ENCODE assay signal across 1 cellular context in the genomic region with DNA sequence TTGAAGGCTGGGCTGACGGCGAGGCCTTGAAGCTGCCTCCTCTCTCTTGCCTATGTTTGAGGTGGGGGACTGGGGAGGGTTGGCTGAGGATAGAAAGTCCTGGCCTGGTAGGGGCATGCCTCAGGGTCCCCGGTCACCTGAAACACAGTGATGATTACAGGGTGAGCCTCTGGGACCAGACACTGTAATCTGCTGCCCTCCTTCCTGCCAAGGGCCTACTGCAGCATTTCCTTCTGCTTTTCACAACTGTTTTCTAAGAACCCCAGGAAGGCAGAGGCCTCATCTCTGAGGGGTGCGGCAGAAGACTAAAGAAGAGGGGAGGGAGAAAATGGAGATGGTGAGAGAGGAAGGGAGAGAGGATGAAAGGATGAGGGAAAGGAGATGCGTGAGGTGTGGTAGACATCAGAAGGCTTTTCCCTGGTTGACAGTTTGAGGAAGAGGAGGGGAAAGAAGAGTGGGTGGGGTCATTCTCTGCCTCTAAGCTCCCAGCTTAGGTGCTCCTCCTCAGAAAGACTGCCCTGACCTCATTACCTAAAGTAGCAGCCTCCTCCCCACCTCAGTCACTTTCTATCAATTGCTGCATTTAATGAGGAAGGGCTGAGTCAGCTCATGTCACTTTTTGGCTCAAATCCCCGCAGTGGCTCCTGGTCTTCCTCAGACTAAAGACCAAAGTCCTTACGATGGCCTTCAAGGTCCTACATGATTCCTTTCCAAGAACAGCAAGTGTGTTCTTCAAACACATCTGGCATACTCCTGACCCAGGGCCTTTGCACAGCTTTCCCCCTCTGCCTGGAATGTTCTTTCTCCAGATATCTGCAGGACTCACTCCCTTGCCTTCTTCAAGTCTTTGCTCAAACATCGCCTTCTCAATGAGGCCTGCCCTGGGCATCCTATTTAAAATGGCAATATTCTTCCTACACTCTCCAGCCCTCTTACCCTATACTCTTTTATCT.
TF ChIP-seq lines count a peak whose summit lies in the region.

No MANE protein-coding gene starts in this region.

TF ChIP-seq in IMR-90, 13 proteins besides CTCF, POLR2A, EP300 and RAD21:
- TF ChIP-seq SMC3 (IDR thresholded peaks at IDR 0.05; ENCODE audit: low read depth, low read length) (no peak), FOS (IDR thresholded peaks at IDR 0.05; ENCODE audit: low read depth, low read length) (no peak), MAFK (IDR thresholded peaks at IDR 0.05; ENCODE audit: low read depth, low read length) (0 out of 2 replicates have a peak, but pooled peaks have one; percentile 38), CHD1 (IDR thresholded peaks at IDR 0.05; ENCODE audit: low read depth, low read length) (no peak)
